19 cellular contexts compared by ENCODE assay signal in the genomic region with DNA sequence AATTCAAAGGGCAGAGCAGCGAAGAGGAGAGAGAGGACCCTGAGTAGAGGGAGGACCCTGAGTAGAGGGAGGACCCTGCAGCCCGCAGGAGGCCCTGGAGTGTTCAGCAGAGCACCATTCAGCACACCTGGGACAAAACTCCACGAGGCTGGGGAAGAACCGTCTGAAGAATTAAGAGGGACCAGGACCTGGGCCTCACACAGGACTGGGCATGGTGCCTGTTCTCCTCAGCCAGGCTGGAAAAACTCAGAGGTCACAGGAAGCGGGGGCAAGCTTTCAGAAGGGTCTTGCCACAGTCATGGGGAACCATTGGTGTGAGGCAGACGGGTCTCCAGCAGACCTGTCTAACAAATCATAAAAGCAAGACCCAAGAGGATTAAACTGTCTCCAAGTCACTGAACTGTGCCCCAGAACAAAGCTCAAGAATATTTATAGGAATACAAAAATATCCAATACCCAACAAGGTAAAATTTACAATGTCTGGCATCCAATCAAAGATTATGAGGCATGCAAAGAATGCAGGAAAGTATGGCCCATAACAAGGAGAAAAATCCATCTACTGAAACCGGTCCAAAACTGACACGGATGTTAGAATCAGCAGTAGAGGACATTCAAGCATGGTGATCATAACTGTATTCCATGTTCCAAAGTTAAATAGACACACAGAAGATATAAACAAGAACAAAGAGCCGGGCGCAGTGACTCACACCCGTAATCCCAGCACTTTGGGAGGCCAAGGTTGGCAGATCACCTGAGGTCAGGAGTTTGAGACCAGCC. TPM values are rescaled to one million over a fixed set of nuclear protein-coding genes. Genes with fewer than 3 reads are reported as not detected.
DNase-seq lines count a peak whose midpoint lies in the region; ATAC-seq and TF ChIP-seq lines count a peak whose summit lies in the region.
"Had no signal": no experiment of that assay in that cellular context is flagged by ENCODE, and none has a peak within 500 bp of the region (broad histone marks: within the 10 kb centered on the region; RNA-seq: fewer than 3 reads in every experiment).

No MANE protein-coding gene starts in this region.

- no peak overlapping the region for H3K4me3 Mint-ChIP-seq in activated CD8-positive, alpha-beta T cell treated with anti-CD3 and anti-CD28 coated beads for 36 hours
- H3K4me3 Mint-ChIP-seq: activated CD4-positive, alpha-beta memory T cell treated with anti-CD3 and anti-CD28 coated beads, Interleukin-2, amount 10 ng/mL, durations not matched to agents 7 days and 5 days; CD4-positive, alpha-beta memory T cell; neural progenitor cell had no signal

- no peak overlapping the region for H3K27ac Mint-ChIP-seq in activated CD8-positive, alpha-beta T cell treated with anti-CD3 and anti-CD28 coated beads for 36 hours
- H3K27ac Mint-ChIP-seq: activated CD4-positive, alpha-beta memory T cell treated with anti-CD3 and anti-CD28 coated beads, Interleukin-2, amount 10 ng/mL, durations not matched to agents 7 days and 5 days; neural progenitor cell had no signal

- H3K36me3 Mint-ChIP-seq in activated CD8-positive, alpha-beta T cell treated with anti-CD3 and anti-CD28 coated beads for 36 hours (ENCODE audit: low read depth), result no peaks in the 10 kb centered on the region

- peak overlapping the region; percentile 70 for H3K4me2 ChIP-seq in BLaER1
- H3K4me2 ChIP-seq: KMS-11, neural progenitor cell, PC-9 had no signal

- H3K36me3 ChIP-seq in BLaER1, result no peaks in the 10 kb centered on the region
- H3K36me3 ChIP-seq in gastroesophageal sphincter, result peaks cover 0 to 6% of the 10 kb centered on the region in 2 donors
- H3K36me3 ChIP-seq: left lung, neural progenitor cell, suprapubic skin had no signal

- CTCF ChIA-PET in RWPE1 (lab: Yijun Ruan, JAX), result no interaction called here
- CTCF ChIA-PET in activated CD8-positive, alpha-beta T cell treated with anti-CD3 and anti-CD28 coated beads for 36 hours (lab: Charles Lee), result interaction anchor here (1.1 kb wide), 1 partner anchor 21 kb away, joined by 5 read pairs; no protein-coding TSS in a partner anchor

- no peaks in the 10 kb centered on the region for H3K4me1 Mint-ChIP-seq in activated CD8-positive, alpha-beta T cell treated with anti-CD3 and anti-CD28 coated beads for 36 hours (ENCODE audit: low read depth)
- H3K4me1 Mint-ChIP-seq: activated CD4-positive, alpha-beta memory T cell treated with anti-CD3 and anti-CD28 coated beads, Interleukin-2, amount 10 ng/mL, durations not matched to agents 7 days and 5 days had no signal

- no peak overlapping the region for H3K4me3 ChIP-seq in BLaER1
- no peak overlapping the region for H3K4me3 ChIP-seq in gastroesophageal sphincter
- no peak overlapping the region for H3K4me3 ChIP-seq in retinal pigment epithelial cell (ENCODE audit: low read length)
- H3K4me3 ChIP-seq: GM12878, left lung, neural progenitor cell, PC-9, suprapubic skin had no signal

- TF ChIP-seq CTCF in RWPE1 (conservative IDR thresholded peaks at IDR 0.05; ENCODE audit: low read depth), result no peak
- TF ChIP-seq CTCF in gastroesophageal sphincter (IDR thresholded peaks at IDR 0.05), result no peak
- TF ChIP-seq CTCF in retinal pigment epithelial cell (conservative IDR thresholded peaks at IDR 0.05; ENCODE audit: low read depth, low read length), result no peak
- TF ChIP-seq CTCF in activated CD8-positive, alpha-beta T cell treated with anti-CD3 and anti-CD28 coated beads for 36 hours (IDR thresholded peaks at IDR 0.05), result no peak

- DNase-seq in RWPE1 (ENCODE audit: low spot score) (no peak), retinal pigment epithelial cell (ENCODE audit: low read depth) (peak; percentile 69), GM03348 (ENCODE audit: low spot score) (no peak)
- no peak for DNase-seq in stimulated activated CD4-positive, alpha-beta T cell treated with anti-CD3 and anti-CD28 coated beads, Interleukin-12 subunit alpha, Interleukin-12 subunit beta, amount 100 ng/mL, for 4 hours
- DNase-seq in activated CD8-positive, alpha-beta T cell treated with anti-CD3 and anti-CD28 coated beads for 36 hours, result no peak
- DNase-seq: activated CD4-positive, alpha-beta memory T cell treated with anti-CD3 and anti-CD28 coated beads, Interleukin-2, amount 10 ng/mL, durations not matched to agents 7 days and 5 days; activated naive CD4-positive, alpha-beta T cell; CD4-positive, alpha-beta memory T cell; NCI-H1930; NCI-H345; PC-9 had no signal

- no peaks in the 10 kb centered on the region for H4K20me1 ChIP-seq in BLaER1

- no peak overlapping the region for H3K9ac ChIP-seq in BLaER1
- H3K9ac ChIP-seq: KMS-11, neural progenitor cell had no signal

- TF ChIP-seq POLR2A in gastroesophageal sphincter (IDR thresholded peaks at IDR 0.05), result no peak

- no peaks in the 10 kb centered on the region for H3K27me3 Mint-ChIP-seq in activated CD8-positive, alpha-beta T cell treated with anti-CD3 and anti-CD28 coated beads for 36 hours
- H3K27me3 Mint-ChIP-seq: activated CD4-positive, alpha-beta memory T cell treated with anti-CD3 and anti-CD28 coated beads, Interleukin-2, amount 10 ng/mL, durations not matched to agents 7 days and 5 days; CD4-positive, alpha-beta memory T cell had no signal

- H3K27ac ChIP-seq in BLaER1 (no peak overlapping the region), RWPE1 (peak overlapping the region; percentile 59), gastroesophageal sphincter (peak overlapping the region; percentile 62 to 87 (median 82))
- H3K27ac ChIP-seq: KMS-11, left lung, neural progenitor cell, PC-9, suprapubic skin had no signal

- no peaks in the 10 kb centered on the region for H3K27me3 ChIP-seq in BLaER1
- no peaks in the 10 kb centered on the region for H3K27me3 ChIP-seq in gastroesophageal sphincter
- H3K27me3 ChIP-seq: left lung, neural progenitor cell, suprapubic skin had no signal

- POLR2A ChIA-PET in RWPE1 (lab: Yijun Ruan, JAX; ENCODE audit: low non-redundant PET), result no interaction called here
- POLR2A ChIA-PET in activated CD8-positive, alpha-beta T cell treated with anti-CD3 and anti-CD28 coated beads for 36 hours (lab: Charles Lee), result no interaction called here

- TF ChIP-seq EP300 in gastroesophageal sphincter (IDR thresholded peaks at IDR 0.05), result no peak

- intact Hi-C loops in activated CD8-positive, alpha-beta T cell treated with anti-CD3 and anti-CD28 coated beads for 36 hours (cut with micrococcal nuclease), result no loop called here

- peak; percentile 83 for ATAC-seq in gastroesophageal sphincter
- no peak for ATAC-seq in GM19324 (IDR thresholded peaks at IDR 0.05; ENCODE audit: low FRiP score, unreplicated experiment)
- no peak for ATAC-seq in activated CD8-positive, alpha-beta T cell treated with anti-CD3 and anti-CD28 coated beads for 36 hours
- ATAC-seq: GM12878, left lung had no signal

- peaks cover 5% of the 10 kb centered on the region for H3K9me3 Mint-ChIP-seq in activated CD8-positive, alpha-beta T cell treated with anti-CD3 and anti-CD28 coated beads for 36 hours

- H3K9me3 ChIP-seq in BLaER1 (peaks cover 30% of the 10 kb centered on the region), gastroesophageal sphincter (no peaks in the 10 kb centered on the region)
- H3K9me3 ChIP-seq: suprapubic skin had no signal

- peaks cover 15% of the 10 kb centered on the region for H3K4me1 ChIP-seq in BLaER1
- peaks cover 0 to 24% (median 7%) of the 10 kb centered on the region in 3 donors for H3K4me1 ChIP-seq in gastroesophageal sphincter
- H3K4me1 ChIP-seq: left lung, neural progenitor cell, suprapubic skin had no signal

- WGBS in gastroesophageal sphincter (ENCODE audit: low coverage in 1 of 2), 2 donors, result 24 to 53% methylated on average over 5 to 11 of the region's 11 CpGs

RNA-seq across cellular contexts. Expression of a gene that starts 30.6 kb away (rescaled TPM):
- total RNA-seq in gastroesophageal sphincter, result 10 to 100 TPM in 1 of 4 donors, 1 to 10 TPM in 3; 5.0 to 14.6 (median 9.2) TPM
- 1 to 10 TPM; 5.9 to 6.6 TPM for total RNA-seq in activated CD8-positive, alpha-beta T cell treated with anti-CD3 and anti-CD28 coated beads for 36 hours

RNA-seq across cellular contexts. Expression of a gene that starts 30.9 kb away (rescaled TPM):
- total RNA-seq in gastroesophageal sphincter, result 10 to 100 TPM; 54.4 to 78.6 (median 69.8) TPM
- 100 to 1,000 TPM; 120 to 131 TPM for total RNA-seq in activated CD8-positive, alpha-beta T cell treated with anti-CD3 and anti-CD28 coated beads for 36 hours

RNA-seq across cellular contexts. Expression of a gene that starts 51.6 kb away (rescaled TPM):
- total RNA-seq in gastroesophageal sphincter, result 10 to 100 TPM; 18.2 to 30.0 (median 21.6) TPM
- total RNA-seq in activated CD8-positive, alpha-beta T cell treated with anti-CD3 and anti-CD28 coated beads for 36 hours, result 10 to 100 TPM; 17.1 to 19.0 TPM
